10 cellular contexts compared by ENCODE assay signal in genomic region chr1:27961646-27962221, GRCh38. TPM values are rescaled to one million over a fixed set of nuclear protein-coding genes. Genes with fewer than 3 reads are reported as not detected.
DNase-seq lines count a peak whose midpoint lies in the region; ATAC-seq, FAIRE-seq and TF ChIP-seq lines count a peak whose summit lies in the region.
"Had no signal": no experiment of that assay in that cellular context is flagged by ENCODE, and none has a peak within 500 bp of the region (broad histone marks: within the 10 kb centered on the region; RNA-seq: fewer than 3 reads in every experiment).

No MANE protein-coding gene starts in this region.

- no peak overlapping the region for H3K4me3 ChIP-seq in hepatocyte
- H3K4me3 ChIP-seq in stomach smooth muscle (ENCODE audit: low read length in 2 of 2) = peak overlapping the region in 1 of 2 donors; percentile 90
- H3K4me3 ChIP-seq in mucosa of descending colon = no peak overlapping the region

- H3K79me2 ChIP-seq in hepatocyte = peaks cover 26% of the 10 kb centered on the region

- no peak for DNase-seq in activated CD8-positive, alpha-beta memory T cell treated with anti-CD3 and anti-CD28 coated beads, Interleukin-2, amount 10 ng/mL, durations not matched to agents 7 days and 5 days
- no peak for DNase-seq in activated CD8-positive, alpha-beta memory T cell treated with anti-CD3 and anti-CD28 coated beads, Interleukin-2, amount 50 U/mL, for 48 hours
- DNase-seq in activated T-helper 1 cell treated with anti-CD3 and anti-CD28 coated beads, Interleukin-12 subunit alpha, Interleukin-12 subunit beta, Interleukin-2, Interleukin-4 antibody, amounts not matched to agents 30 ng/mL and 10 ng/mL and 1 ng/mL, durations not matched to agents 14 hours and 24 hours and 36 hours (ENCODE audit: low spot score) = no peak
- DNase-seq in hepatocyte (ENCODE audit: low spot score) (no peak), GM19239 (ENCODE audit: insufficient read length, low spot score) (no peak), mucosa of descending colon (no peak)
- DNase-seq: BE2C, NCI-H1694 treated with DMSO at 0.1 percent for 48 hours had no signal

- no peak for TF ChIP-seq CTCF in hepatocyte (IDR thresholded peaks at IDR 0.05; ENCODE audit: poor library complexity)
- no peak for TF ChIP-seq CTCF in mucosa of descending colon (IDR thresholded peaks at IDR 0.05)

- H3K27ac ChIP-seq in hepatocyte (no peak overlapping the region), stomach smooth muscle (ENCODE audit: low read length) (peak overlapping the region; percentile 80)

- H3K27me3 ChIP-seq in hepatocyte (no peaks in the 10 kb centered on the region), stomach smooth muscle (ENCODE audit: control insufficient read depth in 1 of 2, insufficient read depth in 2 of 2, low read length in 2 of 2) (no peaks in the 10 kb centered on the region)
- H3K27me3 ChIP-seq: BE2C had no signal

- H3K9me3 ChIP-seq in hepatocyte (ENCODE audit: low read depth) (no peaks in the 10 kb centered on the region), stomach smooth muscle (ENCODE audit: control insufficient read depth in 2 of 2, low read length in 2 of 2) (no peaks in the 10 kb centered on the region), mucosa of descending colon (no peaks in the 10 kb centered on the region)
- H3K9me3 ChIP-seq: BE2C had no signal

- peaks cover 2% of the 10 kb centered on the region for H4K20me1 ChIP-seq in hepatocyte (ENCODE audit: insufficient read depth, poor library complexity, severe bottlenecking)

- H3K9me3 Mint-ChIP-seq in activated CD8-positive, alpha-beta memory T cell treated with anti-CD3 and anti-CD28 coated beads, Interleukin-2, amount 10 ng/mL, durations not matched to agents 7 days and 5 days (ENCODE audit: low read depth) = no peaks in the 10 kb centered on the region
- H3K9me3 Mint-ChIP-seq in activated T-helper 1 cell treated with anti-CD3 and anti-CD28 coated beads, Interleukin-12 subunit alpha, Interleukin-12 subunit beta, Interleukin-2, Interleukin-4 antibody, amounts not matched to agents 30 ng/mL and 10 ng/mL and 1 ng/mL, durations not matched to agents 14 hours and 24 hours and 36 hours = no peaks in the 10 kb centered on the region

- H3K27me3 Mint-ChIP-seq in activated CD8-positive, alpha-beta memory T cell treated with anti-CD3 and anti-CD28 coated beads, Interleukin-2, amount 10 ng/mL, durations not matched to agents 7 days and 5 days = no peaks in the 10 kb centered on the region
- H3K27me3 Mint-ChIP-seq in activated T-helper 1 cell treated with anti-CD3 and anti-CD28 coated beads, Interleukin-12 subunit alpha, Interleukin-12 subunit beta, Interleukin-2, Interleukin-4 antibody, amounts not matched to agents 30 ng/mL and 10 ng/mL and 1 ng/mL, durations not matched to agents 14 hours and 24 hours and 36 hours (ENCODE audit: insufficient read depth) = no peaks in the 10 kb centered on the region

- H3K27ac Mint-ChIP-seq in activated CD8-positive, alpha-beta memory T cell treated with anti-CD3 and anti-CD28 coated beads, Interleukin-2, amount 10 ng/mL, durations not matched to agents 7 days and 5 days = no peak overlapping the region
- H3K27ac Mint-ChIP-seq in activated T-helper 1 cell treated with anti-CD3 and anti-CD28 coated beads, Interleukin-12 subunit alpha, Interleukin-12 subunit beta, Interleukin-2, Interleukin-4 antibody, amounts not matched to agents 30 ng/mL and 10 ng/mL and 1 ng/mL, durations not matched to agents 14 hours and 24 hours and 36 hours = peak overlapping the region; percentile 59

- H3K9ac ChIP-seq in stomach smooth muscle (ENCODE audit: low read length in 2 of 2) = peak overlapping the region in 1 of 2 donors; percentile 13

- FAIRE-seq in GM19239 (lab: Jason Lieb, UNC) = no peak

- 76% methylated on average over 4 of the region's 4 CpGs for WGBS in hepatocyte (ENCODE audit: low lambda C conversion rate, missing lambda C conversion rate)

- ATAC-seq in activated CD8-positive, alpha-beta memory T cell treated with anti-CD3 and anti-CD28 coated beads, Interleukin-2, amount 10 ng/mL, durations not matched to agents 7 days and 5 days = no peak
- ATAC-seq in HG02970 (IDR thresholded peaks at IDR 0.05; ENCODE audit: low FRiP score, unreplicated experiment) (no peak), mucosa of descending colon (no peak)

- CTCF ChIA-PET in activated CD8-positive, alpha-beta memory T cell treated with anti-CD3 and anti-CD28 coated beads, Interleukin-2, amount 10 ng/mL, durations not matched to agents 7 days and 5 days (lab: Charles Lee) = interaction anchor here (0.6 to 3.7 kb wide), 6 partner anchors 10 to 104 kb away, joined by 3 to 12 read pairs (median 6); no protein-coding TSS in a partner anchor

- no peaks in the 10 kb centered on the region for H3K9me2 ChIP-seq in hepatocyte (replicated peaks; ENCODE audit: insufficient read depth)

- H3K4me1 ChIP-seq in hepatocyte (ENCODE audit: insufficient read depth) (peaks cover 15% of the 10 kb centered on the region), stomach smooth muscle (ENCODE audit: control insufficient read depth, insufficient read depth, low read length) (peaks cover 19% of the 10 kb centered on the region), mucosa of descending colon (ENCODE audit: low read depth) (peaks cover 9% of the 10 kb centered on the region)
- H3K4me1 ChIP-seq: BE2C had no signal

- H3K36me3 ChIP-seq in hepatocyte (replicated peaks; ENCODE audit: insufficient read depth, low read depth) (no peaks in the 10 kb centered on the region), stomach smooth muscle (ENCODE audit: control insufficient read depth in 2 of 2, insufficient read depth in 2 of 2, low read length in 2 of 2) (peaks cover 4 to 10% of the 10 kb centered on the region in 2 donors), mucosa of descending colon (ENCODE audit: low read depth) (no peaks in the 10 kb centered on the region)
- H3K36me3 ChIP-seq: BE2C had no signal

- peaks cover 21% of the 10 kb centered on the region for H3K4me1 Mint-ChIP-seq in activated CD8-positive, alpha-beta memory T cell treated with anti-CD3 and anti-CD28 coated beads, Interleukin-2, amount 10 ng/mL, durations not matched to agents 7 days and 5 days
- H3K4me1 Mint-ChIP-seq in activated T-helper 1 cell treated with anti-CD3 and anti-CD28 coated beads, Interleukin-12 subunit alpha, Interleukin-12 subunit beta, Interleukin-2, Interleukin-4 antibody, amounts not matched to agents 30 ng/mL and 10 ng/mL and 1 ng/mL, durations not matched to agents 14 hours and 24 hours and 36 hours (ENCODE audit: low read depth) = peaks cover 15% of the 10 kb centered on the region

- peaks cover 4% of the 10 kb centered on the region for H3K36me3 Mint-ChIP-seq in activated CD8-positive, alpha-beta memory T cell treated with anti-CD3 and anti-CD28 coated beads, Interleukin-2, amount 10 ng/mL, durations not matched to agents 7 days and 5 days
- H3K36me3 Mint-ChIP-seq in activated T-helper 1 cell treated with anti-CD3 and anti-CD28 coated beads, Interleukin-12 subunit alpha, Interleukin-12 subunit beta, Interleukin-2, Interleukin-4 antibody, amounts not matched to agents 30 ng/mL and 10 ng/mL and 1 ng/mL, durations not matched to agents 14 hours and 24 hours and 36 hours (ENCODE audit: low read depth) = peaks cover 9% of the 10 kb centered on the region

- H3K4me2 ChIP-seq in hepatocyte = peak overlapping the region; percentile 82

- no peak overlapping the region for H2AFZ ChIP-seq in hepatocyte

- intact Hi-C loops in activated T-helper 1 cell treated with anti-CD3 and anti-CD28 coated beads, Interleukin-12 subunit alpha, Interleukin-12 subunit beta, Interleukin-2, Interleukin-4 antibody, amounts not matched to agents 30 ng/mL and 10 ng/mL and 1 ng/mL, durations not matched to agents 14 hours and 24 hours and 36 hours (cut with micrococcal nuclease) = no loop called here
- intact Hi-C loops in mucosa of descending colon (cut with DNase I, micrococcal nuclease) = no loop called here

- H3K4me3 Mint-ChIP-seq in activated CD8-positive, alpha-beta memory T cell treated with anti-CD3 and anti-CD28 coated beads, Interleukin-2, amount 10 ng/mL, durations not matched to agents 7 days and 5 days = peak overlapping the region; percentile 14
- H3K4me3 Mint-ChIP-seq in activated T-helper 1 cell treated with anti-CD3 and anti-CD28 coated beads, Interleukin-12 subunit alpha, Interleukin-12 subunit beta, Interleukin-2, Interleukin-4 antibody, amounts not matched to agents 30 ng/mL and 10 ng/mL and 1 ng/mL, durations not matched to agents 14 hours and 24 hours and 36 hours = peak overlapping the region; percentile 87

RNA-seq across cellular contexts. Expression of gene XKR8, which starts 2.0 kb away (rescaled TPM):
- 1 to 10 TPM; 5.2 to 6.6 TPM for total RNA-seq in activated CD8-positive, alpha-beta memory T cell treated with anti-CD3 and anti-CD28 coated beads, Interleukin-2, amount 10 ng/mL, durations not matched to agents 7 days and 5 days
- total RNA-seq in activated T-helper 1 cell treated with anti-CD3 and anti-CD28 coated beads, Interleukin-12 subunit alpha, Interleukin-12 subunit beta, Interleukin-2, Interleukin-4 antibody, amounts not matched to agents 30 ng/mL and 10 ng/mL and 1 ng/mL, durations not matched to agents 14 hours and 24 hours and 36 hours = 5.7 and 5.8 TPM in 2 replicates
- total RNA-seq in hepatocyte = 12.5 and 17.9 TPM in 2 replicates
- 17.4 and 20.2 TPM in 2 replicates for polyA plus RNA-seq in hepatocyte
- total RNA-seq in mucosa of descending colon = 1 to 10 TPM; 8.2 to 9.8 (median 9.1) TPM

RNA-seq across cellular contexts. Expression of gene SMPDL3B, which starts 26.9 kb away (rescaled TPM):
- total RNA-seq in activated CD8-positive, alpha-beta memory T cell treated with anti-CD3 and anti-CD28 coated beads, Interleukin-2, amount 10 ng/mL, durations not matched to agents 7 days and 5 days = 1 to 10 TPM in 1 of 2 experiments, under 1 TPM in 1; 0.40 to 1.4 TPM
- 0.29 and 0.60 TPM in 2 replicates for total RNA-seq in activated T-helper 1 cell treated with anti-CD3 and anti-CD28 coated beads, Interleukin-12 subunit alpha, Interleukin-12 subunit beta, Interleukin-2, Interleukin-4 antibody, amounts not matched to agents 30 ng/mL and 10 ng/mL and 1 ng/mL, durations not matched to agents 14 hours and 24 hours and 36 hours
- total RNA-seq in hepatocyte (17.3 and 19.6 TPM in 2 replicates), mucosa of descending colon (10 to 100 TPM; 17.3 to 45.4 (median 30.9) TPM)
- polyA plus RNA-seq in hepatocyte = 11.2 and 16.2 TPM in 2 replicates

RNA-seq across cellular contexts. Expression of gene RPA2, which starts 47.4 kb away (rescaled TPM):
- total RNA-seq in activated CD8-positive, alpha-beta memory T cell treated with anti-CD3 and anti-CD28 coated beads, Interleukin-2, amount 10 ng/mL, durations not matched to agents 7 days and 5 days = 10 to 100 TPM; 63.0 to 72.1 TPM
- total RNA-seq in activated T-helper 1 cell treated with anti-CD3 and anti-CD28 coated beads, Interleukin-12 subunit alpha, Interleukin-12 subunit beta, Interleukin-2, Interleukin-4 antibody, amounts not matched to agents 30 ng/mL and 10 ng/mL and 1 ng/mL, durations not matched to agents 14 hours and 24 hours and 36 hours = 96.0 and 96.5 TPM in 2 replicates
- total RNA-seq in hepatocyte = 25.2 and 29.5 TPM in 2 replicates
- polyA plus RNA-seq in hepatocyte = 28.5 and 39.6 TPM in 2 replicates
- total RNA-seq in mucosa of descending colon = 10 to 100 TPM; 14.2 to 20.6 (median 19.2) TPM
